In the genomic region with DNA sequence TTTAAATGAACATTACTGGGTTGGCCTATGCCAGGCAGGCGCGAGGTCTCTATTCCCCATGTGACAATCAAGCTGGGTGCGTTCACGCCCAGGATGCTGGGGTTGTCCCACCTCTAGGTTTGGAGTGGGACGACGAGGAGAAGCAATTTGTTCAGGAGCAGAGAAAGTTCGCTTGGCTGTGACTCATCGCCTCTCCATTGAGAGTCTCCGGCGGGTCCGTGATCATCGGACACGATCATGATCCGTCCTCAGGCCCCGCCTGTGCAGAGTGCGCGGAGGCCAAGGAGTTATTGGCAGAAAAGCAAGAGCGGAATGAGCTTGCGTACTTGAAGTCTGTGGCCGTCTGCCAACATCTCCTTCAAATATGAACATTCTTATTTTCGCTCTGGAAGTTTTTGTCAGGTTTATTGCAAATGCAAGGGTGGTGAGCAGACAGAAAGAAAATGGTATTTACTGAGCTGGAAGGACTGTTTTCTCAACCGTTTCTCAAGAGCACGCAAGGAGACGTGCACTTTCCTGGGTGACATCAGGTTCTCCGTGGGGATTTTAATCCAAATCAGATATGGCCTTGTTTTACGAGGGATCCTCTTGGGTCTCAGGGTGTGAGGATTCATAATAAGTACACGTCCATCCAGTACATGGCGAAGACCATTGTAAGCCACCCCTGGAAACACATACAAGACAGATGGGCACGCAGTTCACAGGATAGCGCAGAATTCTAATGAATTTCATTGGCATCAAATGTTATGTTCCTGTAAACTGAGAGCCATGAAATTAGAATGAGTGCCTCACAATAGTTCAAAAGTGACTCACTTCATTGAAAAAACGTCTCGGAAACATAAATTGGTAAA, we compare ENCODE assay signal across 8 cellular contexts.
DNase-seq lines count a peak whose midpoint lies in the region; ATAC-seq and TF ChIP-seq lines count a peak whose summit lies in the region.

No MANE protein-coding gene starts in this region.

- DNase-seq in DMS79 treated with DMSO at 0.1 percent for 48 hours (lab: John Stamatoyannopoulos, UW) (peak; percentile 92), SJCRH30 (peak; percentile 88 to 90), sigmoid colon (peak; percentile 95), NCI-H1048 (lab: John Stamatoyannopoulos, UW) (no peak), NAMALWA (ENCODE audit: low spot score) (no peak)

- H3K4me3 ChIP-seq in SJCRH30 = peak overlapping the region; percentile 60
- H3K4me3 ChIP-seq in gastroesophageal sphincter = peak overlapping the region in 1 of 2 donors; percentile 26
- H3K4me3 ChIP-seq in sigmoid colon = peak overlapping the region in 3 of 4 donors; percentile 16 to 31 (median 27)

- H3K9me3 ChIP-seq in SJCRH30 (replicated peaks) (no peaks in the 10 kb centered on the region), gastroesophageal sphincter (no peaks in the 10 kb centered on the region), sigmoid colon (no peaks in the 10 kb centered on the region)

- intact Hi-C loops in sigmoid colon (cut with DNase I) = no loop called here

- TF ChIP-seq EP300 in gastroesophageal sphincter (IDR thresholded peaks at IDR 0.05) = no peak
- no peak for TF ChIP-seq EP300 in sigmoid colon (IDR thresholded peaks at IDR 0.05)

- H3K4me1 ChIP-seq in SJCRH30 = peaks cover 54% of the 10 kb centered on the region
- H3K4me1 ChIP-seq in gastroesophageal sphincter = peaks cover 0 to 57% (median 12%) of the 10 kb centered on the region in 3 donors
- peaks cover 0 to 44% (median 37%) of the 10 kb centered on the region in 4 donors for H3K4me1 ChIP-seq in sigmoid colon

- TF ChIP-seq CTCF in gastroesophageal sphincter (IDR thresholded peaks at IDR 0.05) (no peak), sigmoid colon (IDR thresholded peaks at IDR 0.05) (no peak)

- H3K27ac ChIP-seq in SJCRH30 (peak overlapping the region; percentile 98), gastroesophageal sphincter (peak overlapping the region; percentile 54 to 85 (median 83)), sigmoid colon (peak overlapping the region; percentile 70 to 85 (median 76))

- H3K27me3 ChIP-seq in SJCRH30 = no peaks in the 10 kb centered on the region
- H3K27me3 ChIP-seq in gastroesophageal sphincter = peaks cover 3% of the 10 kb centered on the region
- no peaks in the 10 kb centered on the region for H3K27me3 ChIP-seq in sigmoid colon

- TF ChIP-seq POLR2A in gastroesophageal sphincter (IDR thresholded peaks at IDR 0.05) (no peak), sigmoid colon (IDR thresholded peaks at IDR 0.05) (no peak)

- WGBS in gastroesophageal sphincter (ENCODE audit: low coverage in 1 of 2), 2 donors = 23 to 32% methylated on average over 15 to 23 of the region's 32 CpGs
- 70% methylated on average over 32 of the region's 32 CpGs for WGBS in sigmoid colon, 2 donors

- ATAC-seq in gastroesophageal sphincter (peak; percentile 83), HG03139 (IDR thresholded peaks at IDR 0.05; ENCODE audit: unreplicated experiment) (no peak), HG02981 (IDR thresholded peaks at IDR 0.05; ENCODE audit: unreplicated experiment) (no peak)

- no peaks in the 10 kb centered on the region for H3K36me3 ChIP-seq in SJCRH30
- H3K36me3 ChIP-seq in gastroesophageal sphincter = no peaks in the 10 kb centered on the region
- no peaks in the 10 kb centered on the region for H3K36me3 ChIP-seq in sigmoid colon

Comparison
In these comparisons a context has a peak if more than half of its experiments do, and no peak if none do; other contexts are left out.
1. DNase-seq: peak in DMS79 treated with DMSO at 0.1 percent for 48 hours (single experiment), SJCRH30 (2 of 2) and sigmoid colon (single experiment); none in NCI-H1048 (single experiment) and NAMALWA (single experiment).
2. Peak in every context shown above with its lines, with median percentiles within 50 percentile points of each other: H3K27ac ChIP-seq.